18 cellular contexts compared by ENCODE assay signal in the genomic region with DNA sequence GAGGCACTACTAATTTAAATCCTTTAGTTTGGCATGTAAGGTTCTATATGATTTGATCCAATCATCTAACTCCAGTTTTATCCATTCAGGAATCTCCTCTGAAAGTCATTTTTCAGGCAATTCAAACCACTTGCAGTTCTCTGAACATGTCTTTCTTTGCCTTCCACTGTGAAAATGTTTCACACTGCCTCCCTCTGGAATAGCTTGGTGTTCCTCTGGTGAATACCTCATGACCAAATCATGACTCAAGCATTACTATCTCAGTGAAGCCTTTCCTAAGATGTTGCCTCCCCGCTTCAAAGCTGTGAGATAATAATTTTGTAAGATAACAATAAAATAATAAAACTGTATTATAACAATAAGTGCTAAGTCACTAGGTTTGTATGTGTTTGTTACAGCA.
"Had no signal": no experiment of that assay in that cellular context is flagged by ENCODE, and none has a peak within 500 bp of the region (broad histone marks: within the 10 kb centered on the region; RNA-seq: fewer than 3 reads in every experiment).

No MANE protein-coding gene starts in this region.

- DNase-seq: activated CD4-positive, alpha-beta T cell treated with anti-CD3 and anti-CD28 coated beads, Interleukin-2, amount 10 ng/mL, durations not matched to agents 7 days and 5 days; activated CD8-positive, alpha-beta T cell treated with anti-CD3 and anti-CD28 coated beads, Interleukin-2, amount 10 ng/mL, durations not matched to agents 7 days and 5 days; activated naive CD4-positive, alpha-beta T cell treated with anti-CD3 and anti-CD28 coated beads, Interleukin-2, amount 10 ng/mL, durations not matched to agents 7 days and 5 days; activated T-cell treated with anti-CD3 and anti-CD28 coated beads, Interleukin-2, amount 50 U/mL, for 24 hours; cerebellar nuclear complex; effector CD8-positive, alpha-beta T cell; gastrocnemius medialis; head of caudate nucleus; left ventricle myocardium superior; mucosa of descending colon; naive thymus-derived CD4-positive, alpha-beta T cell; stimulated activated CD8-positive, alpha-beta memory T cell treated with anti-CD3 and anti-CD28 coated beads, Interleukin-4, amount 100 ng/mL, for 48 hours; stimulated activated naive CD4-positive, alpha-beta T cell treated with Interleukin-2 at 50 U/mL for 16 hours; T-helper 1 cell; T1000; thyroid gland had no signal

- H3K4me3 ChIP-seq: ascending aorta, gastrocnemius medialis, mucosa of descending colon, neural progenitor cell, thyroid gland had no signal

- H3K27me3 ChIP-seq: ascending aorta, gastrocnemius medialis, neural progenitor cell, thyroid gland had no signal

- H3K4me1 ChIP-seq: ascending aorta, gastrocnemius medialis, neural progenitor cell, thyroid gland had no signal

- H3K36me3 ChIP-seq: ascending aorta, gastrocnemius medialis, neural progenitor cell, thyroid gland had no signal

- H3K27ac ChIP-seq: ascending aorta, gastrocnemius medialis, neural progenitor cell, thyroid gland had no signal

- H3K9me3 ChIP-seq: ascending aorta, gastrocnemius medialis, mucosa of descending colon, thyroid gland had no signal
